In genomic region chr6:136532030-136532429, GRCh38 we compare ENCODE assay signal across 24 cellular contexts.
"Had no signal": no experiment of that assay in that cellular context is flagged by ENCODE, and none has a peak within 500 bp of the region (broad histone marks: within the 10 kb centered on the region; RNA-seq: fewer than 3 reads in every experiment).

No MANE protein-coding gene starts in this region.

- H3K4me3 Mint-ChIP-seq: activated CD4-positive, alpha-beta memory T cell treated with anti-CD3 and anti-CD28 coated beads, Interleukin-2, amount 10 ng/mL, durations not matched to agents 7 days and 5 days; activated CD4-positive, alpha-beta T cell treated with anti-CD3 and anti-CD28 coated beads for 36 hours; activated naive CD4-positive, alpha-beta T cell treated with anti-CD3 and anti-CD28 coated beads for 36 hours; activated naive CD8-positive, alpha-beta T cell; activated T-helper 17 cell treated with anti-CD3 and anti-CD28 coated beads, Interleukin-2, amount 50 U/mL, for 72 hours had no signal

- H3K9me3 Mint-ChIP-seq: activated CD4-positive, alpha-beta memory T cell treated with anti-CD3 and anti-CD28 coated beads, Interleukin-2, amount 10 ng/mL, durations not matched to agents 7 days and 5 days; activated naive CD4-positive, alpha-beta T cell treated with anti-CD3 and anti-CD28 coated beads for 36 hours had no signal

- H3K4me1 Mint-ChIP-seq: activated CD4-positive, alpha-beta T cell treated with anti-CD3 and anti-CD28 coated beads for 36 hours; activated T-helper 17 cell treated with anti-CD3 and anti-CD28 coated beads, Interleukin-2, amount 50 U/mL, for 72 hours had no signal

- H3K4me3 ChIP-seq: cardiac muscle cell, Peyer's patch, SJCRH30 had no signal

- H3K9me2 ChIP-seq: SK-N-SH had no signal

- DNase-seq: activated CD4-positive, alpha-beta memory T cell treated with anti-CD3 and anti-CD28 coated beads, Interleukin-2, amount 10 ng/mL, durations not matched to agents 7 days and 5 days; activated CD4-positive, alpha-beta T cell treated with anti-CD3 and anti-CD28 coated beads for 36 hours; activated CD4-positive, alpha-beta T cell treated with anti-CD3 and anti-CD28 coated beads, Interleukin-2, amount 50 U/mL, for 1 hour; activated gamma-delta T cell; activated naive CD4-positive, alpha-beta T cell treated with anti-CD3 and anti-CD28 coated beads for 36 hours; activated T-cell treated with anti-CD3 and anti-CD28 coated beads for 4 hours; activated T-cell treated with anti-CD3 and anti-CD28 coated beads, Interleukin-2, amount 50 U/mL, for 48 hours; brain microvascular endothelial cell; NCI-H1105 treated with DMSO at 0.1 percent for 48 hours; NCI-H146; NCI-H187 treated with DMSO at 0.1 percent for 48 hours; NCI-H2081 treated with DMSO at 0.1 percent for 48 hours; NCI-H446; NCI-H524; Peyer's patch; Right ventricle myocardium superior; SJCRH30; SK-N-SH; T-helper 1 cell; WERI-Rb-1 had no signal

- H3K36me3 ChIP-seq: brain microvascular endothelial cell, cardiac muscle cell, Peyer's patch, SJCRH30, WERI-Rb-1 had no signal

- H3K4me2 ChIP-seq: SK-N-SH had no signal

- H3K27ac Mint-ChIP-seq: activated CD4-positive, alpha-beta memory T cell treated with anti-CD3 and anti-CD28 coated beads, Interleukin-2, amount 10 ng/mL, durations not matched to agents 7 days and 5 days; activated CD4-positive, alpha-beta T cell treated with anti-CD3 and anti-CD28 coated beads for 36 hours; activated naive CD4-positive, alpha-beta T cell treated with anti-CD3 and anti-CD28 coated beads for 36 hours; activated naive CD8-positive, alpha-beta T cell; activated T-helper 17 cell treated with anti-CD3 and anti-CD28 coated beads, Interleukin-2, amount 50 U/mL, for 72 hours had no signal

- H3K27me3 ChIP-seq: brain microvascular endothelial cell, cardiac muscle cell, Peyer's patch, SJCRH30 had no signal

- H3K27ac ChIP-seq: brain microvascular endothelial cell, cardiac muscle cell, Peyer's patch, RWPE1, SJCRH30, WERI-Rb-1 had no signal

- ATAC-seq: activated CD4-positive, alpha-beta T cell treated with anti-CD3 and anti-CD28 coated beads for 36 hours; activated T-helper 17 cell treated with anti-CD3 and anti-CD28 coated beads, Interleukin-2, amount 50 U/mL, for 72 hours had no signal

- H3K36me3 Mint-ChIP-seq: activated naive CD8-positive, alpha-beta T cell had no signal

- H3K4me1 ChIP-seq: Peyer's patch, SJCRH30 had no signal
